Comparison of ENCODE assay signal across 8 cellular contexts in genomic region chr3:10247679-10248183, GRCh38. TPM values are rescaled to one million over a fixed set of nuclear protein-coding genes. Genes with fewer than 3 reads are reported as not detected.
DNase-seq lines count a peak whose midpoint lies in the region; ATAC-seq and TF ChIP-seq lines count a peak whose summit lies in the region.

No MANE protein-coding gene starts in this region.

- H3K36me3 ChIP-seq in ascending aorta (peaks cover 0 to 16% of the 10 kb centered on the region in 2 donors), transverse colon (peaks cover 0 to 7% (median 0%) of the 10 kb centered on the region in 4 donors)

- ATAC-seq in activated T-cell treated with anti-CD3 and anti-CD28 coated beads, Interleukin-2, amount 50 U/mL, for 72 hours (replicated peaks in 1 of 2): no peak
- ATAC-seq in GM18502 (IDR thresholded peaks at IDR 0.05; ENCODE audit: poor library complexity, unreplicated experiment): no peak

- H3K4me1 Mint-ChIP-seq in activated T-cell treated with anti-CD3 and anti-CD28 coated beads, Interleukin-2, amount 50 U/mL, for 72 hours (ENCODE audit: low read depth): peaks cover 59% of the 10 kb centered on the region

- H3K4me3 ChIP-seq in ascending aorta: peak overlapping the region; percentile 86 to 98
- peak overlapping the region; percentile 23 to 95 (median 80) for H3K4me3 ChIP-seq in transverse colon

- DNase-seq in activated T-cell treated with anti-CD3 and anti-CD28 coated beads, Interleukin-2, amount 50 U/mL, for 72 hours: no peak
- no peak for DNase-seq in activated T-cell treated with anti-CD3 and anti-CD28 coated beads, Interleukin-2, amount 50 U/mL, for 1 hour
- DNase-seq in ascending aorta (ENCODE audit: low spot score in 2 of 2) (no peak), medulla oblongata (ENCODE audit: extremely low spot score) (peak; percentile 4), transverse colon (no peak), NCI-H2081 (lab: John Stamatoyannopoulos, UW) (no peak)
- no peak for DNase-seq in activated CD4-positive, alpha-beta T cell treated with anti-CD3 and anti-CD28 coated beads, Interleukin-2, amount 50 U/mL, for 1 hour

- peaks cover 24 to 56% of the 10 kb centered on the region in 2 donors for H3K36me3 Mint-ChIP-seq in activated T-cell treated with anti-CD3 and anti-CD28 coated beads, Interleukin-2, amount 50 U/mL, for 72 hours (ENCODE audit: insufficient read depth in 2 of 2)

- no peak for TF ChIP-seq EP300 in transverse colon (IDR thresholded peaks at IDR 0.05; ENCODE audit: low read depth)

- peak overlapping the region; percentile 72 for H3K27ac Mint-ChIP-seq in activated T-cell treated with anti-CD3 and anti-CD28 coated beads, Interleukin-2, amount 50 U/mL, for 72 hours

- no peaks in the 10 kb centered on the region for H3K27me3 Mint-ChIP-seq in activated T-cell treated with anti-CD3 and anti-CD28 coated beads, Interleukin-2, amount 50 U/mL, for 72 hours (ENCODE audit: low read depth)

- TF ChIP-seq CTCF in ascending aorta (IDR thresholded peaks at IDR 0.05): no peak
- no peak for TF ChIP-seq CTCF in transverse colon (IDR thresholded peaks at IDR 0.05)

- H3K4me3 Mint-ChIP-seq in activated T-cell treated with anti-CD3 and anti-CD28 coated beads, Interleukin-2, amount 50 U/mL, for 72 hours: peak overlapping the region; percentile 90 to 98

- peaks cover 8 to 10% of the 10 kb centered on the region in 2 donors for H3K9me3 Mint-ChIP-seq in activated T-cell treated with anti-CD3 and anti-CD28 coated beads, Interleukin-2, amount 50 U/mL, for 72 hours

- no peaks in the 10 kb centered on the region for H3K27me3 ChIP-seq in ascending aorta
- no peaks in the 10 kb centered on the region for H3K27me3 ChIP-seq in transverse colon

- in situ Hi-C loops in transverse colon (cut with MboI; ENCODE audit: low pct_ligation_motif_present in 1 of 4, low pct_unique_long_range_greater_than_20kb in 1 of 4, low sequenced_read_pairs in 3 of 4): loop anchor here in 2 of 4 donors (25.0 kb wide), 1 partner anchor 260 kb away; the partner anchor contains the start of gene EMC3 (in 2 of the 2)

- intact Hi-C loops in ascending aorta (cut with DNase I): loop anchor here (1.0 to 10.0 kb wide), 4 partner anchors 42 to 313 kb away; partner anchors contain the start of genes BRK1, CRELD1 and SEC13
- intact Hi-C loops in transverse colon (cut with DNase I; ENCODE audit: low total_unique reads): no loop called here

- WGBS in transverse colon (ENCODE audit: low coverage in 1 of 2), 2 donors: 51 to 58% methylated on average over 12 to 14 of the region's 14 CpGs

- TF ChIP-seq POLR2A in transverse colon (IDR thresholded peaks at IDR 0.05): no peak

- H3K4me1 ChIP-seq in ascending aorta: peaks cover 2 to 25% of the 10 kb centered on the region in 2 donors
- peaks cover 18 to 35% (median 23%) of the 10 kb centered on the region in 4 donors for H3K4me1 ChIP-seq in transverse colon

- peaks cover 0 to 15% of the 10 kb centered on the region in 2 donors for H3K9me3 ChIP-seq in ascending aorta
- no peaks in the 10 kb centered on the region for H3K9me3 ChIP-seq in transverse colon

- H3K27ac ChIP-seq in ascending aorta (peak overlapping the region; percentile 88 to 93), transverse colon (peak overlapping the region; percentile 91 to 94 (median 92))

RNA-seq across cellular contexts. Expression of gene TATDN2, which starts 0.5 kb away (rescaled TPM):
- total RNA-seq in activated T-cell treated with anti-CD3 and anti-CD28 coated beads, Interleukin-2, amount 50 U/mL, for 72 hours: 10 to 100 TPM; 40.8 to 49.8 TPM
- total RNA-seq in ascending aorta (29.1 TPM), transverse colon (10 to 100 TPM; 22.7 to 59.7 (median 28.2) TPM)

RNA-seq across cellular contexts. Expression of gene GHRL, which starts 45.0 kb away (rescaled TPM):
- 1 to 10 TPM in 1 of 2 donors, under 1 TPM in 1; 0.43 to 1.3 TPM for total RNA-seq in activated T-cell treated with anti-CD3 and anti-CD28 coated beads, Interleukin-2, amount 50 U/mL, for 72 hours
- total RNA-seq in ascending aorta (not detected), transverse colon (1 to 10 TPM in 1 of 4 donors, under 1 TPM in 1, not detected in 2; 0.55 to 8.2 TPM)
